In genomic region chr20:16069416-16070010, GRCh38 we compare ENCODE assay signal across 11 cellular contexts.
DNase-seq lines count a peak whose midpoint lies in the region; ATAC-seq and TF ChIP-seq lines count a peak whose summit lies in the region.
"Had no signal": no experiment of that assay in that cellular context is flagged by ENCODE, and none has a peak within 500 bp of the region (broad histone marks: within the 10 kb centered on the region; RNA-seq: fewer than 3 reads in every experiment).

No MANE protein-coding gene starts in this region.

- intact Hi-C loops in colonic mucosa (cut with DNase I), result no loop called here

- no peak for TF ChIP-seq CTCF in GM06990 (IDR thresholded peaks at IDR 0.05; ENCODE audit: insufficient read depth, low read length, poor library complexity, severe bottlenecking)
- TF ChIP-seq CTCF in colonic mucosa (IDR thresholded peaks at IDR 0.05), result no peak

- no peaks in the 10 kb centered on the region for H3K4me1 ChIP-seq in colonic mucosa

- no peak overlapping the region for H3K4me3 ChIP-seq in GM06990 (replicated peaks; ENCODE audit: low read depth, low read length)
- H3K4me3 ChIP-seq in colonic mucosa, result no peak overlapping the region

- no peaks in the 10 kb centered on the region for H3K36me3 ChIP-seq in GM06990 (ENCODE audit: control insufficient read depth, insufficient read depth, low read length)
- no peaks in the 10 kb centered on the region for H3K36me3 ChIP-seq in colonic mucosa

- ATAC-seq in GM19452 (IDR thresholded peaks at IDR 0.05; ENCODE audit: unreplicated experiment) (peak; percentile 92), HG02970 (IDR thresholded peaks at IDR 0.05; ENCODE audit: low FRiP score, unreplicated experiment) (peak; percentile 90)
- ATAC-seq: naive thymus-derived CD8-positive, alpha-beta T cell had no signal

- DNase-seq in GM06990 (ENCODE audit: extremely low read depth, insufficient read length) (peak; percentile 27), MV-4-11 (lab: John Stamatoyannopoulos, UW) (peak; percentile 84), NCI-H510A treated with DMSO at 0.1 percent for 48 hours (lab: John Stamatoyannopoulos, UW) (no peak), colonic mucosa (no peak)
- DNase-seq in stimulated activated CD4-positive, alpha-beta T cell treated with anti-CD3 and anti-CD28 coated beads, Interleukin-4, amount 100 ng/mL, for 4 hours, result no peak
- DNase-seq in activated CD4-positive, alpha-beta T cell treated with anti-CD3 and anti-CD28 coated beads for 4 hours, result no peak
- DNase-seq: dermis blood vessel endothelial cell; naive thymus-derived CD8-positive, alpha-beta T cell; NCI-H774 had no signal

- H3K9ac ChIP-seq in colonic mucosa (ENCODE audit: low read depth in 2 of 2, low read length in 2 of 2), result no peak overlapping the region

- H3K27me3 ChIP-seq in GM06990 (replicated peaks; ENCODE audit: control insufficient read depth, insufficient read depth, low read length) (no peaks in the 10 kb centered on the region), colonic mucosa (no peaks in the 10 kb centered on the region)

- no peak overlapping the region for H3K27ac ChIP-seq in colonic mucosa

- H3K9me3 ChIP-seq in colonic mucosa, result no peaks in the 10 kb centered on the region

Comparison
In these comparisons a context has a peak if more than half of its experiments do, and no peak if none do; other contexts are left out.
1. DNase-seq: peak in GM06990 (single experiment) and MV-4-11 (single experiment); none in stimulated activated CD4-positive, alpha-beta T cell treated with anti-CD3 and anti-CD28 coated beads, Interleukin-4, amount 100 ng/mL, for 4 hours (0 of 2), NCI-H510A treated with DMSO at 0.1 percent for 48 hours (single experiment), activated CD4-positive, alpha-beta T cell treated with anti-CD3 and anti-CD28 coated beads for 4 hours (0 of 2) and colonic mucosa (single experiment).